ENCODE assay signal across 10 cellular contexts in genomic region chr4:88177981-88178632, GRCh38. TPM values are rescaled to one million over a fixed set of nuclear protein-coding genes. Genes with fewer than 3 reads are reported as not detected.
DNase-seq lines count a peak whose midpoint lies in the region; ATAC-seq, FAIRE-seq and TF ChIP-seq lines count a peak whose summit lies in the region.
"Had no signal": no experiment of that assay in that cellular context is flagged by ENCODE, and none has a peak within 500 bp of the region (broad histone marks: within the 10 kb centered on the region; RNA-seq: fewer than 3 reads in every experiment).

No MANE protein-coding gene starts in this region.

- H3K9me3 ChIP-seq in keratinocyte (ENCODE audit: control insufficient read depth, low read depth, low read length): no peaks in the 10 kb centered on the region

- no peaks in the 10 kb centered on the region for H3K36me3 Mint-ChIP-seq in WTC11

- H3K9me1 ChIP-seq in keratinocyte (ENCODE audit: control insufficient read depth, extremely low read depth, insufficient read depth, low read length): no peaks in the 10 kb centered on the region

- peaks cover 13% of the 10 kb centered on the region; the same call in 1 of the 2 replicates for H3K9me3 Mint-ChIP-seq in WTC11

- peaks cover 23% of the 10 kb centered on the region for H3K4me1 Mint-ChIP-seq in WTC11

- H3K4me3 ChIP-seq in keratinocyte (ENCODE audit: control insufficient read depth in 2 of 3, extremely low read depth in 1 of 3, insufficient read depth in 2 of 3, low read depth in 1 of 3, low read length in 3 of 3): no peak overlapping the region

- H3K27ac ChIP-seq in keratinocyte (ENCODE audit: control insufficient read depth, insufficient read depth, low read length): peak overlapping the region; percentile 55

- peak overlapping the region; percentile 48 for H2AFZ ChIP-seq in keratinocyte (ENCODE audit: control insufficient read depth, low read length)

- FAIRE-seq in keratinocyte (lab: Jason Lieb, UNC): peak; percentile 99
- no peak for FAIRE-seq in D721Med (lab: Jason Lieb, UNC)
- FAIRE-seq: colon had no signal

- peak; percentile 97 for ATAC-seq in WTC11
- ATAC-seq in GM21390 (IDR thresholded peaks at IDR 0.05; ENCODE audit: unreplicated experiment): no peak

- no peak overlapping the region for H3K4me3 Mint-ChIP-seq in WTC11

- H3K36me3 ChIP-seq in keratinocyte (ENCODE audit: control insufficient read depth in 2 of 2, extremely low read depth in 1 of 2, insufficient read depth in 2 of 2, low read length in 2 of 2): no peaks in the 10 kb centered on the region

- peaks cover 21% of the 10 kb centered on the region for H3K4me1 ChIP-seq in keratinocyte (ENCODE audit: control insufficient read depth, extremely low read depth, insufficient read depth, low read length)

- DNase-seq in AG08396 (ENCODE audit: low spot score): peak; percentile 59
- DNase-seq in HS-27A (ENCODE audit: low read depth): peak; percentile 59
- peak; percentile 64 for DNase-seq in WTC11 (ENCODE audit: low spot score)
- peak; percentile 79 for DNase-seq in keratinocyte (ENCODE audit: low read depth, low spot score)
- DNase-seq in T-helper 9 cell: no peak
- no peak for DNase-seq in NCI-H2171 treated with DMSO at 0.1 percent for 48 hours (lab: John Stamatoyannopoulos, UW)
- DNase-seq in D721Med (ENCODE audit: insufficient read length, low spot score): no peak
- DNase-seq: NCI-H2029 treated with DMSO at 0.1 percent for 48 hours had no signal

- H3K27me3 Mint-ChIP-seq in WTC11 (ENCODE audit: low read depth): no peaks in the 10 kb centered on the region

- dilution Hi-C loops in keratinocyte (cut with MboI; ENCODE audit: extremely low pct_ligation_motif_present, low sequenced_read_pairs): no loop called here

- H3K27me3 ChIP-seq in keratinocyte (ENCODE audit: control insufficient read depth, extremely low read depth, insufficient read depth, low read length): no peaks in the 10 kb centered on the region

- POLR2A ChIA-PET in WTC11 (lab: Charles Lee): interaction anchor here (1.0 kb wide), 1 partner anchor 106 kb away, joined by 3 read pairs; the partner anchor contains the start of gene PPM1K

- no peaks in the 10 kb centered on the region for H3K79me2 ChIP-seq in keratinocyte (ENCODE audit: control insufficient read depth, insufficient read depth, low read length)

- H3K4me2 ChIP-seq in keratinocyte (ENCODE audit: control insufficient read depth, extremely low read depth, insufficient read depth, low read depth, low read length): peak overlapping the region; percentile 42

- no peak overlapping the region for H3K9ac ChIP-seq in keratinocyte (ENCODE audit: control insufficient read depth, extremely low read depth, insufficient read depth, low read length)

- TF ChIP-seq CTCF in WTC11 (IDR thresholded peaks at IDR 0.05): no peak
- TF ChIP-seq CTCF in keratinocyte (optimal IDR thresholded peaks at IDR 0.05 in 1 of 3, IDR thresholded peaks at IDR 0.05 in 1 of 3, conservative IDR thresholded peaks at IDR 0.05 in 1 of 3; ENCODE audit: extremely low read depth in 1 of 3, insufficient read depth in 2 of 3, low read length in 3 of 3): no peak
- no peak for TF ChIP-seq CTCF in D721Med (IDR thresholded peaks at IDR 0.05; ENCODE audit: insufficient read depth, missing control alignments)

- H4K20me1 ChIP-seq in keratinocyte (ENCODE audit: control insufficient read depth, extremely low read depth, insufficient read depth, low read length): no peaks in the 10 kb centered on the region

- peak overlapping the region; percentile 79 for H3K27ac Mint-ChIP-seq in WTC11

- CTCF ChIA-PET in WTC11 (lab: Charles Lee): interaction anchor here (0.6 to 1.3 kb wide), 2 partner anchors 34 to 41 kb away, joined by 3 to 5 read pairs; no protein-coding TSS in a partner anchor

TF ChIP-seq in WTC11, 78 proteins besides CTCF, POLR2A, EP300 and RAD21:
- TF ChIP-seq PREB (CRISPR knock-in tag; IDR thresholded peaks at IDR 0.05; ENCODE audit: borderline replicate concordance) (no peak), NFE2L1 (CRISPR knock-in tag; IDR thresholded peaks at IDR 0.05) (peak; percentile 99), TEAD4 (CRISPR knock-in tag; IDR thresholded peaks at IDR 0.05) (peak; percentile 65; the same call in 1 of the 2 replicates), MAX (CRISPR knock-in tag; IDR thresholded peaks at IDR 0.05) (peak; percentile 55; the same call in 1 of the 2 replicates), ZNF219 (CRISPR knock-in tag; IDR thresholded peaks at IDR 0.05; ENCODE audit: borderline replicate concordance) (no peak), TEAD1 (CRISPR knock-in tag; IDR thresholded peaks at IDR 0.05) (peak; percentile 96; the same call in 1 of the 2 replicates), ETV6 (CRISPR knock-in tag; IDR thresholded peaks at IDR 0.05) (peak; percentile 43; the same call in 1 of the 2 replicates)

RNA-seq across cellular contexts. Expression of gene ABCG2, which starts 19.7 kb away (rescaled TPM):
- 2.1 to 3.8 TPM (median 3.4 TPM) in 3 replicates for total RNA-seq in WTC11 (2021)
- polyA plus RNA-seq in keratinocyte: 3.4 to 5.3 TPM (median 4.9 TPM) in 3 replicates
- polyA plus RNA-seq in keratinocyte (2011; ENCODE audit: low read depth): 0.91 TPM
- 3.9 and 7.2 TPM in 2 replicates for polyA plus RNA-seq in keratinocyte (2011; cell fraction: cytosol; rRNA removed)
- polyA plus RNA-seq in keratinocyte (2011; cell fraction: nucleus; rRNA removed): 6.8 and 7.4 TPM in 2 replicates
- polyA plus RNA-seq in keratinocyte (2012; ENCODE audit: low replicate concordance): 2.6 and 3.9 TPM in 2 replicates
- polyA minus RNA-seq in keratinocyte: 2.3 to 5.6 TPM (median 4.3 TPM) in 3 replicates
- 6.1 TPM for polyA minus RNA-seq in keratinocyte (2011; cell fraction: cytosol; rRNA and poly(A)+ RNA removed)
- polyA minus RNA-seq in keratinocyte (2011; cell fraction: nucleus; rRNA and poly(A)+ RNA removed): 8.2 and 12.0 TPM in 2 replicates

Comparison
In these comparisons a context has a peak if more than half of its experiments do, and no peak if none do; other contexts are left out.
1. DNase-seq: peak in AG08396 (single experiment), HS-27A (single experiment), WTC11 (single experiment) and keratinocyte (single experiment); none in T-helper 9 cell (single experiment), NCI-H2171 treated with DMSO at 0.1 percent for 48 hours (single experiment) and D721Med (single experiment).